8 cellular contexts compared by ENCODE assay signal in the genomic region with DNA sequence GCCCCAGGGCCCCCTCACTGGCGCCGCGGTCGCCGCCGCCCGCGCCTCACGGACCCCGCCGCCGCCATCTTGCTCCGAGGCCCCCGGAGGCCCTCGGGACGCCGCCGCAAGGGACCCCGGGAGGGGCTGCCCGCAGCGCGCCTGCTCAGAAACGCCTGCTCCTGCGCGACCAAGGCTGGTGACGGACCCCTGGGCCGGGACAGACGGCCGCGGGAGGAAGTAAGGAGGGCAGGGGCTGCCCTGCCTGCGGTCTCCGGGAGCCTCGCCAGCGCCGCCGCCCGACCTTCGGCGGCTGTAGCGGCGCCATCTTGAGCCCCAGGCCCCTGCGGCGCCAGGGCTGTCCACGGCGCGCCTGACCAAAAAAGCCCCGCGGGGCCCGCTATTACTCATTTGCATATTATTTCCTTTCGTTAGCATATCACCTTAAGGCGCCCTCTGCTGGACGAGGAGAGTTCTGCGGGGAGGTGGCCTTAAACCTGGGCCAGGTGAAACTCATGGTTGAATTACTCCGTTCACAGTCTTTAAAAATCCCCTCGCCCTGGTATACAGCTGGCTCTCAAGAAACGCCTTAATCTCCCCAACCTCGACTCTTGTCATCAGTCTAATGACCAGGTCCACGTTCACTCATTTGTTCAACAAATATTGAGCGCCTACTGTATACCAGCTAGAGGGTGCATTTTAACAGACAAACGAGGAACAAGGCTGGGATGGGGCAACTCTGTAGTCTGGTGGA. TPM values are rescaled to one million over a fixed set of nuclear protein-coding genes. Genes with fewer than 3 reads are reported as not detected.
DNase-seq lines count a peak whose midpoint lies in the region; ATAC-seq and TF ChIP-seq lines count a peak whose summit lies in the region.

TSS of gene REXO1 (minus strand) at position 85 of the 733 bp plus-strand sequence. CDS start 125 bp downstream, outside the sequence.

- H3K27ac Mint-ChIP-seq in activated T-cell treated with anti-CD3 and anti-CD28 coated beads, Interleukin-2, amount 50 U/mL, for 24 hours = peak within 1 kb of the TSS; percentile 95

- WGBS in esophagus muscularis mucosa = 10% methylated on average over 12 of the region's 60 CpGs

- H3K4me1 Mint-ChIP-seq in activated T-cell treated with anti-CD3 and anti-CD28 coated beads, Interleukin-2, amount 50 U/mL, for 24 hours (ENCODE audit: low read depth) = peaks cover 74% of the 10 kb centered on the region

- DNase-seq in DMS79 (lab: John Stamatoyannopoulos, UW) (peak; percentile 85), KG1 (lab: John Stamatoyannopoulos, UW) (peak; percentile 94), esophagus muscularis mucosa (ENCODE audit: extremely low spot score) (peak; percentile 98), myocyte (ENCODE audit: low read depth) (peak; percentile 94)
- DNase-seq in activated T-cell treated with anti-CD3 and anti-CD28 coated beads, Interleukin-2, amount 50 U/mL, for 24 hours = peak; percentile 99
- DNase-seq in stimulated activated CD8-positive, alpha-beta memory T cell treated with anti-CD3 and anti-CD28 coated beads, Interleukin-7, amount 100 ng/mL, for 48 hours (ENCODE audit: extremely low read depth in 1 of 2, low read depth in 1 of 2) = peak; percentile 87 to 94

- H3K27me3 Mint-ChIP-seq in activated T-cell treated with anti-CD3 and anti-CD28 coated beads, Interleukin-2, amount 50 U/mL, for 24 hours = no peaks in the 10 kb centered on the region

- no peaks in the 10 kb centered on the region for H3K9me3 ChIP-seq in esophagus muscularis mucosa

- H3K27me3 ChIP-seq in esophagus muscularis mucosa = peaks cover 0 to 25% (median 0%) of the 10 kb centered on the region in 4 donors

- no peak for TF ChIP-seq EP300 in esophagus muscularis mucosa (IDR thresholded peaks at IDR 0.05)

- no peak for TF ChIP-seq POLR2A in esophagus muscularis mucosa (IDR thresholded peaks at IDR 0.05; ENCODE audit: low read depth)

- TF ChIP-seq CTCF in esophagus muscularis mucosa (IDR thresholded peaks at IDR 0.05) = peak; percentile 95 to 96 (median 96)

- H3K4me1 ChIP-seq in esophagus muscularis mucosa = peaks cover 51 to 74% (median 62%) of the 10 kb centered on the region in 4 donors

- intact Hi-C loops in esophagus muscularis mucosa (cut with DNase I) = loop anchor here (1.0 kb wide), 1 partner anchor 14 kb away; no protein-coding TSS in a partner anchor

- peak; percentile 44 for ATAC-seq in GM21717 (IDR thresholded peaks at IDR 0.05; ENCODE audit: unreplicated experiment)

- peaks cover 58% of the 10 kb centered on the region for H3K36me3 Mint-ChIP-seq in activated T-cell treated with anti-CD3 and anti-CD28 coated beads, Interleukin-2, amount 50 U/mL, for 24 hours (ENCODE audit: low read depth)

- peak within 1 kb of the TSS; percentile 94 for H3K4me3 Mint-ChIP-seq in activated T-cell treated with anti-CD3 and anti-CD28 coated beads, Interleukin-2, amount 50 U/mL, for 24 hours

- peak within 1 kb of the TSS; percentile 97 to 99 (median 99) for H3K27ac ChIP-seq in esophagus muscularis mucosa (replicated peaks in 1 of 4)

- no peaks in the 10 kb centered on the region for H3K9me3 Mint-ChIP-seq in activated T-cell treated with anti-CD3 and anti-CD28 coated beads, Interleukin-2, amount 50 U/mL, for 24 hours

- H3K4me3 ChIP-seq in esophagus muscularis mucosa = peak within 1 kb of the TSS; percentile 100

- peaks cover 0 to 20% (median 7%) of the 10 kb centered on the region in 4 donors for H3K36me3 ChIP-seq in esophagus muscularis mucosa

TF ChIP-seq in PFSK-1, 5 proteins besides CTCF, POLR2A, EP300 and RAD21:
- TF ChIP-seq POLR2AphosphoS5 (IDR thresholded peaks at IDR 0.05; ENCODE audit: low read depth, low read length) (no peak; the same call in 1 of the 2 replicates), SIN3A (IDR thresholded peaks at IDR 0.05; ENCODE audit: borderline replicate concordance, insufficient read depth, low read length) (no peak), FOXP2 (optimal IDR thresholded peaks at IDR 0.05; ENCODE audit: borderline replicate concordance, extremely low read depth, extremely low read length, insufficient read depth) (peak; percentile 64), TAF1 (IDR thresholded peaks at IDR 0.05; ENCODE audit: borderline replicate concordance, insufficient read depth, low read length) (peak; percentile 87)
- TF ChIP-seq, protein P1, sequence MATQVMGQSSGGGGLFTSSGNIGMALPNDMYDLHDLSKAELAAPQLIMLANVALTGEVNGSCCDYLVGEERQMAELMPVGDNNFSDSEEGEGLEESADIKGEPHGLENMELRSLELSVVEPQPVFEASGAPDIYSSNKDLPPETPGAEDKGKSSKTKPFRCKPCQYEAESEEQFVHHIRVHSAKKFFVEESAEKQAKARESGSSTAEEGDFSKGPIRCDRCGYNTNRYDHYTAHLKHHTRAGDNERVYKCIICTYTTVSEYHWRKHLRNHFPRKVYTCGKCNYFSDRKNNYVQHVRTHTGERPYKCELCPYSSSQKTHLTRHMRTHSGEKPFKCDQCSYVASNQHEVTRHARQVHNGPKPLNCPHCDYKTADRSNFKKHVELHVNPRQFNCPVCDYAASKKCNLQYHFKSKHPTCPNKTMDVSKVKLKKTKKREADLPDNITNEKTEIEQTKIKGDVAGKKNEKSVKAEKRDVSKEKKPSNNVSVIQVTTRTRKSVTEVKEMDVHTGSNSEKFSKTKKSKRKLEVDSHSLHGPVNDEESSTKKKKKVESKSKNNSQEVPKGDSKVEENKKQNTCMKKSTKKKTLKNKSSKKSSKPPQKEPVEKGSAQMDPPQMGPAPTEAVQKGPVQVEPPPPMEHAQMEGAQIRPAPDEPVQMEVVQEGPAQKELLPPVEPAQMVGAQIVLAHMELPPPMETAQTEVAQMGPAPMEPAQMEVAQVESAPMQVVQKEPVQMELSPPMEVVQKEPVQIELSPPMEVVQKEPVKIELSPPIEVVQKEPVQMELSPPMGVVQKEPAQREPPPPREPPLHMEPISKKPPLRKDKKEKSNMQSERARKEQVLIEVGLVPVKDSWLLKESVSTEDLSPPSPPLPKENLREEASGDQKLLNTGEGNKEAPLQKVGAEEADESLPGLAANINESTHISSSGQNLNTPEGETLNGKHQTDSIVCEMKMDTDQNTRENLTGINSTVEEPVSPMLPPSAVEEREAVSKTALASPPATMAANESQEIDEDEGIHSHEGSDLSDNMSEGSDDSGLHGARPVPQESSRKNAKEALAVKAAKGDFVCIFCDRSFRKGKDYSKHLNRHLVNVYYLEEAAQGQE (IDR thresholded peaks at IDR 0.05; ENCODE audit: insufficient read depth in 1 of 2, low read depth in 2 of 2, low read length in 2 of 2) = 0 out of 4 replicates have a peak, but pooled peaks of 1 of the 2 experiments have one; percentile 45

RNA-seq across cellular contexts. Expression of gene REXO1, which starts in this region (rescaled TPM):
- polyA plus RNA-seq in PFSK-1 (2012; ENCODE audit: insufficient read length, low read depth) = 155 TPM
- total RNA-seq in esophagus muscularis mucosa (10 to 100 TPM; 16.2 to 36.0 (median 26.1) TPM), myocyte (9.0 and 9.4 TPM in 2 replicates)
- polyA plus RNA-seq in myocyte (2012) = 18.7 TPM

Comparison
In these comparisons a context has a peak if more than half of its experiments do, and no peak if none do; other contexts are left out.
1. Peak in every context shown above with its lines: DNase-seq, ATAC-seq, H3K4me3 ChIP-seq and H3K27ac ChIP-seq.